ENCODE assay signal across 19 cellular contexts in the genomic region with DNA sequence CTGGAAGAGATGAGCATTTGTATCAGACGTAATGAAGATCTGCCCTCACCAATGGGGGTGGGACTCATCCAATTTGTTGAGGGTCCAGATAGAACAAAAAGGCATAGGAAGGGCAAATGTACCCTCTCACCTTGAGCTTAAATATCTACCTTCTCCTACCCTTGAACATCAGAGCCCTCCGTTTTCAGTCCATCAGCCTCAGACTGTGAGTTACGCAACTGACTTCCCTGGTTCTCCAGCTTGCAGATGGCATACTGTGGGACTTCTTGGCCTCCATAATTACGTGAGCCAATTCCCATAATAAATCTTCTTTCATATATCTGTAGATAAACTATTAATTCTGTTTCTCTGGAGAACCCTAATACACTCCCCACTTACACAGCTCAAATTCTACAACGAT. TPM values are rescaled to one million over a fixed set of nuclear protein-coding genes. Genes with fewer than 3 reads are reported as not detected.
DNase-seq lines count a peak whose midpoint lies in the region; ATAC-seq and TF ChIP-seq lines count a peak whose summit lies in the region.
"Had no signal": no experiment of that assay in that cellular context is flagged by ENCODE, and none has a peak within 500 bp of the region (broad histone marks: within the 10 kb centered on the region; RNA-seq: fewer than 3 reads in every experiment).

No MANE protein-coding gene starts in this region.

- H2AK5ac ChIP-seq in IMR-90 (ENCODE audit: low read depth, low read length) (no peak overlapping the region), trophoblast cell (ENCODE audit: low read length) (peak overlapping the region; percentile 91)

- H3K4me1 ChIP-seq in left ventricle myocardium inferior (peaks cover 17% of the 10 kb centered on the region), right atrium auricular region (peaks cover 0 to 8% of the 10 kb centered on the region in 2 donors), IMR-90 (ENCODE audit: control insufficient read depth, insufficient read depth, low read length) (peaks cover under 1% of the 10 kb centered on the region; the same call in 1 of the 2 replicates), OCI-LY3 (ENCODE audit: low read length) (peaks cover 19% of the 10 kb centered on the region), trophoblast cell (ENCODE audit: control insufficient read depth in 1 of 2, insufficient read depth in 2 of 2, low read length in 2 of 2) (peaks cover 5% of the 10 kb centered on the region in 2 experiments)
- H3K4me1 ChIP-seq: HAP-1 had no signal

- no peak overlapping the region for H2BK120ac ChIP-seq in IMR-90 (ENCODE audit: low read depth, low read length)
- H2BK120ac ChIP-seq in trophoblast cell (ENCODE audit: insufficient read depth, low read length, poor library complexity), result peak overlapping the region; percentile 72

- H3K27me3 ChIP-seq in left ventricle myocardium inferior (ENCODE audit: low read depth), result no peaks in the 10 kb centered on the region
- H3K27me3 ChIP-seq in right atrium auricular region, result no peaks in the 10 kb centered on the region
- H3K27me3 ChIP-seq in IMR-90 (ENCODE audit: control insufficient read depth, insufficient read depth, low read length), result no peaks in the 10 kb centered on the region
- H3K27me3 ChIP-seq in OCI-LY3 (ENCODE audit: low read depth, low read length), result no peaks in the 10 kb centered on the region
- H3K27me3 ChIP-seq in trophoblast cell (ENCODE audit: insufficient read depth, low read length), result no peaks in the 10 kb centered on the region
- H3K27me3 ChIP-seq: BLaER1 had no signal

- no peak overlapping the region for H2AK9ac ChIP-seq in IMR-90 (replicated peaks; ENCODE audit: low read depth, low read length, poor library complexity)

- no peaks in the 10 kb centered on the region for H3K79me1 ChIP-seq in IMR-90 (ENCODE audit: low read depth in 1 of 2, low read length in 2 of 2)
- H3K79me1 ChIP-seq in trophoblast cell (ENCODE audit: low read length), result peaks cover 14% of the 10 kb centered on the region

- H3K9me1 ChIP-seq in IMR-90 (ENCODE audit: insufficient read depth, low read length), result no peaks in the 10 kb centered on the region

- H4K20me1 ChIP-seq in IMR-90 (ENCODE audit: insufficient read depth, low read length) (no peaks in the 10 kb centered on the region), OCI-LY3 (ENCODE audit: insufficient read depth, low read length) (no peaks in the 10 kb centered on the region)
- H4K20me1 ChIP-seq: BLaER1 had no signal

- H4K12ac ChIP-seq in trophoblast cell (ENCODE audit: low read depth, low read length), result no peak overlapping the region

- H4K91ac ChIP-seq in IMR-90 (ENCODE audit: insufficient read depth, low read depth, low read length), result no peak overlapping the region
- H4K91ac ChIP-seq in trophoblast cell (ENCODE audit: low read depth, low read length), result peak overlapping the region; percentile 73

- TF ChIP-seq CTCF in left ventricle myocardium inferior (IDR thresholded peaks at IDR 0.05; ENCODE audit: borderline replicate concordance) (no peak), right atrium auricular region (IDR thresholded peaks at IDR 0.05) (no peak), IMR-90 (conservative IDR thresholded peaks at IDR 0.05; ENCODE audit: low read depth, low read length) (no peak), OCI-LY3 (IDR thresholded peaks at IDR 0.05; ENCODE audit: low read depth, low read length) (no peak)

- H3K4me3 ChIP-seq in left ventricle myocardium inferior (no peak overlapping the region), right atrium auricular region (no peak overlapping the region), IMR-90 (ENCODE audit: insufficient read depth, low read depth, low read length) (no peak overlapping the region), OCI-LY3 (ENCODE audit: low read length) (no peak overlapping the region), trophoblast cell (ENCODE audit: low read depth, low read length) (no peak overlapping the region)
- H3K4me3 ChIP-seq: BLaER1, HAP-1 had no signal

- POLR2A ChIA-PET in IMR-90 (lab: Charles Lee; ENCODE audit: unreplicated experiment), result no interaction called here

- intact Hi-C loops in left ventricle myocardium inferior (cut with micrococcal nuclease) (no loop called here), IMR-90 (cut with micrococcal nuclease) (no loop called here)

- H3K14ac ChIP-seq in IMR-90 (replicated peaks; ENCODE audit: low read depth, low read length), result no peak overlapping the region
- H3K14ac ChIP-seq in trophoblast cell (ENCODE audit: low read length), result peak overlapping the region; percentile 51

- H3K79me2 ChIP-seq in OCI-LY3 (ENCODE audit: low read length) (no peaks in the 10 kb centered on the region), trophoblast cell (ENCODE audit: control insufficient read depth, insufficient read depth, low read length, poor library complexity) (no peaks in the 10 kb centered on the region)

- no peak overlapping the region for H2BK20ac ChIP-seq in IMR-90 (ENCODE audit: low read depth, low read length)

- BruUV-seq in IMR-90 (replicated peaks; lab: Mats Ljungman, UMichigan), result no TSS peak

- peak overlapping the region; percentile 96 for H2BK12ac ChIP-seq in trophoblast cell (ENCODE audit: low read length)

- ATAC-seq in IMR-90 (ENCODE audit: low read depth) (no peak), GM19324 (IDR thresholded peaks at IDR 0.05; ENCODE audit: low FRiP score, unreplicated experiment) (no peak)
- ATAC-seq: CD8-positive, alpha-beta T cell had no signal

- peak overlapping the region; percentile 43 for H3K27ac ChIP-seq in left ventricle myocardium inferior (replicated peaks)
- H3K27ac ChIP-seq in right atrium auricular region, result no peak overlapping the region
- H3K27ac ChIP-seq in IMR-90 (ENCODE audit: insufficient read depth, low read length), result no peak overlapping the region
- H3K27ac ChIP-seq in OCI-LY3 (ENCODE audit: low read length), result no peak overlapping the region
- no peak overlapping the region for H3K27ac ChIP-seq in trophoblast cell (ENCODE audit: low read depth, low read length)
- H3K27ac ChIP-seq: 22Rv1, BLaER1, C4-2B had no signal

- no peak overlapping the region for H3K4me2 ChIP-seq in IMR-90 (ENCODE audit: low read depth, low read length)
- H3K4me2 ChIP-seq in OCI-LY3 (ENCODE audit: low read length), result peak overlapping the region; percentile 41; the same call in 1 of the 2 replicates
- H3K4me2 ChIP-seq in trophoblast cell (ENCODE audit: low read length), result no peak overlapping the region
- H3K4me2 ChIP-seq: BLaER1 had no signal

- WGBS in IMR-90 (ENCODE audit: extremely low coverage in 2 of 2, insufficient read length in 1 of 2), 2 experiments, result 100% methylated on average over 1 of the region's 5 CpGs; no CpG with 5 or more reads in 1 of the 2 experiments
- 100% methylated on average over 1 of the region's 5 CpGs for WGBS in trophoblast cell (ENCODE audit: extremely low coverage, insufficient coverage, insufficient read length)

- H2AFZ ChIP-seq in IMR-90 (replicated peaks; ENCODE audit: low read length, poor library complexity) (no peak overlapping the region), OCI-LY3 (ENCODE audit: low read depth, low read length) (no peak overlapping the region), trophoblast cell (ENCODE audit: insufficient read depth, low read length, poor library complexity) (no peak overlapping the region)

- no peak overlapping the region for H3K23ac ChIP-seq in IMR-90 (ENCODE audit: low read depth, low read length)
- no peak overlapping the region for H3K23ac ChIP-seq in trophoblast cell (ENCODE audit: low read length)

- no peak for TF ChIP-seq POLR2A in IMR-90 (IDR thresholded peaks at IDR 0.05; ENCODE audit: low read depth, low read length)

- in situ Hi-C loops in IMR-90 (cut with MboI; ENCODE audit: low sequenced_read_pairs), result no loop called here

- no peaks in the 10 kb centered on the region for H3K36me3 ChIP-seq in left ventricle myocardium inferior
- no peaks in the 10 kb centered on the region for H3K36me3 ChIP-seq in right atrium auricular region
- H3K36me3 ChIP-seq in IMR-90 (ENCODE audit: control insufficient read depth, insufficient read depth, low read length), result no peaks in the 10 kb centered on the region
- no peaks in the 10 kb centered on the region for H3K36me3 ChIP-seq in OCI-LY3 (replicated peaks; ENCODE audit: low read depth, low read length)
- H3K36me3 ChIP-seq in trophoblast cell (ENCODE audit: control insufficient read depth in 1 of 2, insufficient read depth in 2 of 2, low read length in 2 of 2), result no peaks in the 10 kb centered on the region
- H3K36me3 ChIP-seq: BLaER1, HAP-1 had no signal

- H4K8ac ChIP-seq in IMR-90 (ENCODE audit: low read depth in 2 of 2, low read length in 2 of 2), result no peak overlapping the region
- no peak overlapping the region for H4K8ac ChIP-seq in trophoblast cell (ENCODE audit: low read depth, low read length)

- H4K5ac ChIP-seq in IMR-90 (ENCODE audit: low read depth, low read length), result no peak overlapping the region

- H3K18ac ChIP-seq in IMR-90 (ENCODE audit: low read depth, low read length), result no peak overlapping the region
- H3K18ac ChIP-seq in trophoblast cell (ENCODE audit: low read length), result peak overlapping the region; percentile 53

- DNase-seq in left ventricle myocardium inferior (no peak), right atrium auricular region (ENCODE audit: low spot score) (no peak), IMR-90 (no peak), trophoblast cell (no peak), GM03348 (ENCODE audit: low spot score) (no peak), T-helper 1 cell (no peak)
- DNase-seq: CD4-positive, CD25-positive, alpha-beta regulatory T cell; CD8-positive, alpha-beta T cell; DMS 273 treated with DMSO at 0.1 percent for 48 hours; DMS79; GF-D8; GOT3 had no signal

- no peak overlapping the region for H2BK5ac ChIP-seq in IMR-90 (ENCODE audit: low read depth, low read length, poor library complexity, severe bottlenecking)
- H2BK5ac ChIP-seq in trophoblast cell (ENCODE audit: low read depth, low read length, poor library complexity), result no peak overlapping the region

- H3K9ac ChIP-seq in IMR-90 (ENCODE audit: low read depth, low read length) (no peak overlapping the region), OCI-LY3 (ENCODE audit: low read length) (no peak overlapping the region), trophoblast cell (ENCODE audit: low read length) (no peak overlapping the region)
- H3K9ac ChIP-seq: BLaER1 had no signal

- H3K9me3 ChIP-seq in left ventricle myocardium inferior (replicated peaks) (no peaks in the 10 kb centered on the region), right atrium auricular region (no peaks in the 10 kb centered on the region), IMR-90 (ENCODE audit: control insufficient read depth, insufficient read depth, low read length) (no peaks in the 10 kb centered on the region), OCI-LY3 (ENCODE audit: insufficient read depth, low read length) (no peaks in the 10 kb centered on the region), trophoblast cell (ENCODE audit: insufficient read depth, low read depth, low read length) (no peaks in the 10 kb centered on the region)
- H3K9me3 ChIP-seq: BLaER1, HAP-1 had no signal

- no peak overlapping the region for H3K56ac ChIP-seq in IMR-90 (ENCODE audit: extremely low read depth, insufficient read depth, low read length)

- H3K4ac ChIP-seq in IMR-90 (ENCODE audit: low read depth, low read length) (no peak overlapping the region), trophoblast cell (ENCODE audit: low read depth, low read length) (no peak overlapping the region)

- no peak for TF ChIP-seq RAD21 in IMR-90 (IDR thresholded peaks at IDR 0.05; ENCODE audit: low read length)

- dilution Hi-C loops in IMR-90 (cut with HindIII; ENCODE audit: low sequenced_read_pairs, unreplicated experiment), result no loop called here

- CTCF ChIA-PET in IMR-90 (lab: Yijun Ruan, JAX), result no interaction called here

- no peak overlapping the region; the same call in 2 of the 3 replicates for H2BK15ac ChIP-seq in IMR-90 (ENCODE audit: low read depth, low read length)

RNA-seq across cellular contexts. Expression of a gene that starts 56.5 kb away (rescaled TPM):
- total RNA-seq in left ventricle myocardium inferior (43.0 TPM), right atrium auricular region (10 to 100 TPM; 35.5 to 52.5 TPM), IMR-90 (2012; rRNA removed) (0.28 and 0.54 TPM in 2 replicates)
- 0.11 and 0.19 TPM in 2 replicates for polyA plus RNA-seq in IMR-90 (2012; rRNA removed)
- 0.05 and 0.10 TPM in 2 replicates for polyA plus RNA-seq in IMR-90 (2012; cell fraction: cytosol; rRNA removed)
- polyA plus RNA-seq in IMR-90 (2012; cell fraction: nucleus; rRNA removed; ENCODE audit: low replicate concordance), result 0.07 and 0.25 TPM in 2 replicates
- 24.7 and 25.9 TPM in 2 replicates for polyA plus RNA-seq in trophoblast cell (2013)
- total RNA-seq: CD8-positive, alpha-beta T cell; HFFc6 had no signal
- polyA plus RNA-seq: CD4-positive, CD25-positive, alpha-beta regulatory T cell had no signal

Comparison
In these comparisons a context has a peak if more than half of its experiments do, and no peak if none do; other contexts are left out.
1. RNA of a gene that starts 56.5 kb away (total RNA-seq): 35.5 to 52.5 TPM in right atrium auricular region and 43.0 TPM in left ventricle myocardium inferior (single experiment); 0.28 to 0.54 TPM in IMR-90; every median in the first group is over 10 times any median in the second.